1 cellular context compared by ENCODE assay signal in the genomic region with DNA sequence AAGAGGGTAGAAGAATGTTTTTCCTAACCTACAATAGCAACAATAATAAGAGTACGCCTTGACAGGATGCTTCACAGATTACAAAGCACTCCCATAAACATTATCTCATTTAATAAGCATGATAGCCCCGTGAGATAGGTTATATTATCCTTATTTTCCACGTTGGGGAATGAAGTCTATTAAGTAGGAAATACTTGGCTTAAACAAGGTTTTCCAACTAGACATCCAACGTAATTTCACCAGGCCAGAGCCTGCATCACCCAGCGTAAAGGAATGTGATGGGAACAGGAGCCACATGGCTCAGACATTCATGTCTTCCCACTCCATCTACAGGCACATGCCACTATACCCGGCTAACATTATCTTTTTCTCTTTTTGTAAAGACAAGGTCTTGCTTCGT.
TF ChIP-seq lines count a peak whose summit lies in the region.

No MANE protein-coding gene starts in this region.

TF ChIP-seq in GM23338, 12 proteins besides CTCF, POLR2A, EP300 and RAD21 (continued from another document):
- TF ChIP-seq ZNF114 (CRISPR knock-in tag; IDR thresholded peaks at IDR 0.05) (no peak), EZH2 (IDR thresholded peaks at IDR 0.05; ENCODE audit: low read depth, unreplicated experiment) (no peak), NANOG (IDR thresholded peaks at IDR 0.05; ENCODE audit: borderline replicate concordance) (no peak), ZNF331 (CRISPR knock-in tag; IDR thresholded peaks at IDR 0.05; ENCODE audit: low read depth) (no peak), EZH2phosphoT487 (IDR thresholded peaks at IDR 0.05; ENCODE audit: unreplicated experiment) (no peak), POLR2AphosphoS5 (IDR thresholded peaks at IDR 0.05; ENCODE audit: low read depth) (no peak), CREB1 (CRISPR knock-in tag; IDR thresholded peaks at IDR 0.05; ENCODE audit: low read depth) (no peak), JUNB (IDR thresholded peaks at IDR 0.05; ENCODE audit: unreplicated experiment) (no peak), STAT1 (IDR thresholded peaks at IDR 0.05; ENCODE audit: unreplicated experiment) (no peak)
- TF ChIP-seq, protein P1, sequence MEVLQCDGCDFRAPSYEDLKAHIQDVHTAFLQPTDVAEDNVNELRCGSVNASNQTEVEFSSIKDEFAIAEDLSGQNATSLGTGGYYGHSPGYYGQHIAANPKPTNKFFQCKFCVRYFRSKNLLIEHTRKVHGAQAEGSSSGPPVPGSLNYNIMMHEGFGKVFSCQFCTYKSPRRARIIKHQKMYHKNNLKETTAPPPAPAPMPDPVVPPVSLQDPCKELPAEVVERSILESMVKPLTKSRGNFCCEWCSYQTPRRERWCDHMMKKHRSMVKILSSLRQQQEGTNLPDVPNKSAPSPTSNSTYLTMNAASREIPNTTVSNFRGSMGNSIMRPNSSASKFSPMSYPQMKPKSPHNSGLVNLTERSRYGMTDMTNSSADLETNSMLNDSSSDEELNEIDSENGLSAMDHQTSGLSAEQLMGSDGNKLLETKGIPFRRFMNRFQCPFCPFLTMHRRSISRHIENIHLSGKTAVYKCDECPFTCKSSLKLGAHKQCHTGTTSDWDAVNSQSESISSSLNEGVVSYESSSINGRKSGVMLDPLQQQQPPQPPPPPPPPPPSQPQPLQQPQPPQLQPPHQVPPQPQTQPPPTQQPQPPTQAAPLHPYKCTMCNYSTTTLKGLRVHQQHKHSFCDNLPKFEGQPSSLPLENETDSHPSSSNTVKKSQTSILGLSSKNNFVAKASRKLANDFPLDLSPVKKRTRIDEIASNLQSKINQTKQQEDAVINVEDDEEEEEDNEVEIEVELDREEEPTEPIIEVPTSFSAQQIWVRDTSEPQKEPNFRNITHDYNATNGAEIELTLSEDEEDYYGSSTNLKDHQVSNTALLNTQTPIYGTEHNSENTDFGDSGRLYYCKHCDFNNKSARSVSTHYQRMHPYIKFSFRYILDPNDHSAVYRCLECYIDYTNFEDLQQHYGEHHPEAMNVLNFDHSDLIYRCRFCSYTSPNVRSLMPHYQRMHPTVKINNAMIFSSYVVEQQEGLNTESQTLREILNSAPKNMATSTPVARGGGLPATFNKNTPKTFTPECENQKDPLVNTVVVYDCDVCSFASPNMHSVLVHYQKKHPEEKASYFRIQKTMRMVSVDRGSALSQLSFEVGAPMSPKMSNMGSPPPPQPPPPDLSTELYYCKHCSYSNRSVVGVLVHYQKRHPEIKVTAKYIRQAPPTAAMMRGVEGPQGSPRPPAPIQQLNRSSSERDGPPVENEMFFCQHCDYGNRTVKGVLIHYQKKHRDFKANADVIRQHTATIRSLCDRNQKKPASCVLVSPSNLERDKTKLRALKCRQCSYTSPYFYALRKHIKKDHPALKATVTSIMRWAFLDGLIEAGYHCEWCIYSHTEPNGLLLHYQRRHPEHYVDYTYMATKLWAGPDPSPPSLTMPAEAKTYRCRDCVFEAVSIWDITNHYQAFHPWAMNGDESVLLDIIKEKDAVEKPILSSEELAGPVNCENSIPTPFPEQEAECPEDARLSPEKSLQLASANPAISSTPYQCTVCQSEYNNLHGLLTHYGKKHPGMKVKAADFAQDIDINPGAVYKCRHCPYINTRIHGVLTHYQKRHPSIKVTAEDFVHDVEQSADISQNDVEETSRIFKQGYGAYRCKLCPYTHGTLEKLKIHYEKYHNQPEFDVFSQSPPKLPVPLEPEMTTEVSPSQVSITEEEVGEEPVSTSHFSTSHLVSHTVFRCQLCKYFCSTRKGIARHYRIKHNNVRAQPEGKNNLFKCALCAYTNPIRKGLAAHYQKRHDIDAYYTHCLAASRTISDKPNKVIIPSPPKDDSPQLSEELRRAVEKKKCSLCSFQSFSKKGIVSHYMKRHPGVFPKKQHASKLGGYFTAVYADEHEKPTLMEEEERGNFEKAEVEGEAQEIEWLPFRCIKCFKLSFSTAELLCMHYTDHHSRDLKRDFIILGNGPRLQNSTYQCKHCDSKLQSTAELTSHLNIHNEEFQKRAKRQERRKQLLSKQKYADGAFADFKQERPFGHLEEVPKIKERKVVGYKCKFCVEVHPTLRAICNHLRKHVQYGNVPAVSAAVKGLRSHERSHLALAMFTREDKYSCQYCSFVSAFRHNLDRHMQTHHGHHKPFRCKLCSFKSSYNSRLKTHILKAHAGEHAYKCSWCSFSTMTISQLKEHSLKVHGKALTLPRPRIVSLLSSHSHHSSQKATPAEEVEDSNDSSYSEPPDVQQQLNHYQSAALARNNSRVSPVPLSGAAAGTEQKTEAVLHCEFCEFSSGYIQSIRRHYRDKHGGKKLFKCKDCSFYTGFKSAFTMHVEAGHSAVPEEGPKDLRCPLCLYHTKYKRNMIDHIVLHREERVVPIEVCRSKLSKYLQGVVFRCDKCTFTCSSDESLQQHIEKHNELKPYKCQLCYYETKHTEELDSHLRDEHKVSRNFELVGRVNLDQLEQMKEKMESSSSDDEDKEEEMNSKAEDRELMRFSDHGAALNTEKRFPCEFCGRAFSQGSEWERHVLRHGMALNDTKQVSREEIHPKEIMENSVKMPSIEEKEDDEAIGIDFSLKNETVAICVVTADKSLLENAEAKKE (CRISPR knock-in tag; IDR thresholded peaks at IDR 0.05), result no peak
- TF ChIP-seq, protein P2, sequence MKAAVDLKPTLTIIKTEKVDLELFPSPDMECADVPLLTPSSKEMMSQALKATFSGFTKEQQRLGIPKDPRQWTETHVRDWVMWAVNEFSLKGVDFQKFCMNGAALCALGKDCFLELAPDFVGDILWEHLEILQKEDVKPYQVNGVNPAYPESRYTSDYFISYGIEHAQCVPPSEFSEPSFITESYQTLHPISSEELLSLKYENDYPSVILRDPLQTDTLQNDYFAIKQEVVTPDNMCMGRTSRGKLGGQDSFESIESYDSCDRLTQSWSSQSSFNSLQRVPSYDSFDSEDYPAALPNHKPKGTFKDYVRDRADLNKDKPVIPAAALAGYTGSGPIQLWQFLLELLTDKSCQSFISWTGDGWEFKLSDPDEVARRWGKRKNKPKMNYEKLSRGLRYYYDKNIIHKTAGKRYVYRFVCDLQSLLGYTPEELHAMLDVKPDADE (IDR thresholded peaks at IDR 0.05), result no peak
